25 cellular contexts compared by ENCODE assay signal in the genomic region with DNA sequence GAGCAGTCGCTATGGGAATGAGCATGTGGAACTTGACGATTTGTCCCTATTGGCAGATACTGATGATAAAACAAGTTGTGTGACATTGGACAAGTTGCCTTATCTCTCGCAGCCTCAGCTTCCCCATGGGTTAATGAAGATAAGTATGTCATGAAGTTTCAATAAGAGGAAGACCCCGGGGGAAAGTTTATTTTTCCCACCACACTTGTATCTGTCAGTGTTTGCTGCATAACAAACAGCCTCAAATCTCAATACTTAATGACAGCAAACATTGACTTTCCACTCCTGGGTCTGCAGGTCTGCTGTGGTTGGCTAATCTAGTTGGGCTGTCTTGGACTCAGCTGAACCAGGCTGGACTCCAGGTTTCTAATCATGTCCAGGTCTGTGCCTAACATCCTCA.
"Had no signal": no experiment of that assay in that cellular context is flagged by ENCODE, and none has a peak within 500 bp of the region (broad histone marks: within the 10 kb centered on the region; RNA-seq: fewer than 3 reads in every experiment).

No MANE protein-coding gene starts in this region.

- H3K4me1 ChIP-seq: adrenal gland, breast epithelium, esophagus muscularis mucosa, testis had no signal

- DNase-seq: activated CD4-positive, alpha-beta T cell treated with anti-CD3 and anti-CD28 coated beads, Interleukin-2, amount 10 ng/mL, durations not matched to agents 24 days and 14 days; activated CD8-positive, alpha-beta T cell treated with anti-CD3 and anti-CD28 coated beads for 36 hours; activated naive CD4-positive, alpha-beta T cell treated with anti-CD3 and anti-CD28 coated beads, Interleukin-2, amount 50 U/mL, for 16 hours; activated T-cell treated with anti-CD3 and anti-CD28 coated beads, Interleukin-2, amount 50 U/mL, for 4 hours; adrenal gland; effector CD8-positive, alpha-beta T cell; left cardiac atrium; occipital lobe; retina; stimulated activated CD4-positive, alpha-beta T cell treated with anti-CD3 and anti-CD28 coated beads, Interleukin-2, amount 100 ng/mL, for 24 hours; stomach; SW 1271; testis had no signal

- H3K9me3 ChIP-seq: adrenal gland, breast epithelium, esophagus muscularis mucosa, testis had no signal

- H3K36me3 Mint-ChIP-seq: type B pancreatic cell had no signal

- H3K27me3 ChIP-seq: adrenal gland, breast epithelium, hepatocyte, testis had no signal

- H3K9me3 Mint-ChIP-seq: nephron; T-helper 2 cell treated with Interferon-gamma antibody and Interleukin-4, amounts not matched to agents 5 μg/mL and 100 μg/mL, for 36 hours; type B pancreatic cell had no signal

- H2AFZ ChIP-seq: hepatocyte had no signal

- H3K27ac ChIP-seq: adrenal gland, breast epithelium, esophagus muscularis mucosa, hepatocyte, stomach, testis had no signal

- H3K27me3 Mint-ChIP-seq: activated CD4-positive, alpha-beta T cell treated with anti-CD3 and anti-CD28 coated beads, Interleukin-2, amount 10 ng/mL, durations not matched to agents 24 days and 14 days; activated CD8-positive, alpha-beta T cell treated with anti-CD3 and anti-CD28 coated beads for 36 hours; dendritic cell treated with granulocyte-macrophage colony-stimulating factor and Interleukin-4, amounts not matched to agents 40 ng/mL and 50 ng/mL, for 4 days had no signal

- H3K4me3 Mint-ChIP-seq: activated CD4-positive, alpha-beta T cell treated with anti-CD3 and anti-CD28 coated beads, Interleukin-2, amount 10 ng/mL, durations not matched to agents 24 days and 14 days; activated CD8-positive, alpha-beta T cell treated with anti-CD3 and anti-CD28 coated beads for 36 hours; activated T-cell treated with anti-CD3 and anti-CD28 coated beads, Interleukin-2, amount 50 U/mL, for 4 hours; dendritic cell treated with granulocyte-macrophage colony-stimulating factor and Interleukin-4, amounts not matched to agents 40 ng/mL and 50 ng/mL, for 4 days; nephron; T-helper 2 cell treated with Interferon-gamma antibody and Interleukin-4, amounts not matched to agents 5 μg/mL and 100 μg/mL, for 36 hours; type B pancreatic cell; WTC11 had no signal

- FAIRE-seq: astrocyte, endothelial cell of umbilical vein, islet of Langerhans, TTC549 had no signal

- H3K4me3 ChIP-seq: adrenal gland, breast epithelium, esophagus muscularis mucosa, hepatocyte, stomach, testis had no signal

- H3K79me2 ChIP-seq: hepatocyte had no signal

- H3K27ac Mint-ChIP-seq: activated CD4-positive, alpha-beta T cell treated with anti-CD3 and anti-CD28 coated beads, Interleukin-2, amount 10 ng/mL, durations not matched to agents 24 days and 14 days; activated CD8-positive, alpha-beta T cell treated with anti-CD3 and anti-CD28 coated beads for 36 hours; nephron; T-helper 2 cell treated with Interferon-gamma antibody and Interleukin-4, amounts not matched to agents 5 μg/mL and 100 μg/mL, for 36 hours; type B pancreatic cell; WTC11 had no signal

- H3K4me1 Mint-ChIP-seq: nephron had no signal

- H3K36me3 ChIP-seq: adrenal gland, breast epithelium, esophagus muscularis mucosa, stomach had no signal

- H3K4me2 ChIP-seq: hepatocyte had no signal

- ATAC-seq: activated CD8-positive, alpha-beta T cell treated with anti-CD3 and anti-CD28 coated beads for 36 hours; activated T-cell treated with anti-CD3 and anti-CD28 coated beads, Interleukin-2, amount 50 U/mL, for 4 hours; left cardiac atrium; WTC11 had no signal
